Comparison of ENCODE assay signal across 9 cellular contexts in the genomic region with DNA sequence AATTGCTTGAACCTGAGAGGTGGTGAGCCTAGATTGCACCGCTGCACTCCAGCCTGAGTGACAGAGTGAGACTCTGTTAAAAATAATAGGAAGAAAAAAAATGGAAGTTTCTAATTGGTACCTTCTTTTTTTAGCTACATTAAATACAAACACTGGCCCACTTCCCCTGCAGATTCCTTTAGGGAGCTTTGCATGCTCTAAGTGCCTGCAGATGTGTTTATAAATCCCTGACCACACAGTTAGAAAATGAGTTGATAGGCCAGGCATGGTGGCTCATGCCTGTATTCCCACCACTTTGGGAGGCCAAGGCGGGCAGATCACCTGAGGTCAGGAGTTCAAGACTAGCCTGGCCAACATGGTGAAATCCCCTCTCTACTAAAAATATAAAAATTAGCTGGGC. TPM values are rescaled to one million over a fixed set of nuclear protein-coding genes. Genes with fewer than 3 reads are reported as not detected.
"Had no signal": no experiment of that assay in that cellular context is flagged by ENCODE, and none has a peak within 500 bp of the region (broad histone marks: within the 10 kb centered on the region; RNA-seq: fewer than 3 reads in every experiment).

No MANE protein-coding gene starts in this region.

RNA-seq across cellular contexts. Expression of gene AXDND1, which starts 4.1 kb away (rescaled TPM):
- total RNA-seq: activated CD8-positive, alpha-beta memory T cell treated with anti-CD3 and anti-CD28 coated beads, Interleukin-2, amount 10 ng/mL, durations not matched to agents 7 days and 5 days; activated T-helper 1 cell treated with anti-CD3 and anti-CD28 coated beads, Interleukin-12 subunit alpha, Interleukin-12 subunit beta, Interleukin-2, Interleukin-4 antibody, amounts not matched to agents 30 ng/mL and 10 ng/mL and 1 ng/mL, durations not matched to agents 14 hours and 24 hours and 36 hours; ascending aorta; dermis microvascular lymphatic vessel endothelial cell; endothelial cell of umbilical vein; gastrocnemius medialis; T-helper 2 cell treated with Interferon-gamma antibody and Interleukin-4, amounts not matched to agents 100 ng/mL and 5 ng/mL, for 36 hours had no signal
- polyA plus RNA-seq: esophagus, heart left ventricle had no signal
